8 cellular contexts compared by ENCODE assay signal in the genomic region with DNA sequence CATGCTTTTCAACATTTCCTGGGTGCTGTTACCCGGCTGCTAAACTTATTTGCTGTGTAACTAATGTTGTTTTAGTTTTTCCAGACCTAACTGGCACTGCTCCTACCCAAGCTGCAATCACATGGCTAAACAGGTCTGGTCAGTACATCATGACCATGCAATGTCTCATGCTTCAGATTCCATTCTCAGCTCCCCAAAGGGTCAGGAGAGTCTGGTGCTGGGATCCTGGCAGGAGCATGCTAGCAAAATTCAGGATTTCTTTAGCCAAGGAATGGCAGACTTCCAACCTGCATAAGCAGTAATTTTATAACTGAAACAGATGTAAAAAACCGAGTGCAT. TPM values are rescaled to one million over a fixed set of nuclear protein-coding genes. Genes with fewer than 3 reads are reported as not detected.
DNase-seq lines count a peak whose midpoint lies in the region; ATAC-seq, FAIRE-seq and TF ChIP-seq lines count a peak whose summit lies in the region.
"Had no signal": no experiment of that assay in that cellular context is flagged by ENCODE, and none has a peak within 500 bp of the region (broad histone marks: within the 10 kb centered on the region; RNA-seq: fewer than 3 reads in every experiment).

No MANE protein-coding gene starts in this region.

- H2BK120ac ChIP-seq in H1 (replicated peaks; ENCODE audit: low read depth, low read length), result no peak overlapping the region

- peak; percentile 63 for ATAC-seq in lung (ENCODE audit: insufficient read depth, low FRiP score)
- no peak for ATAC-seq in GM21360 (IDR thresholded peaks at IDR 0.05; ENCODE audit: unreplicated experiment)
- ATAC-seq in GM19035 (IDR thresholded peaks at IDR 0.05; ENCODE audit: unreplicated experiment), result no peak

- H4K20me1 ChIP-seq in H1 (replicated peaks in 1 of 2; ENCODE audit: control insufficient read depth in 1 of 2, insufficient read depth in 2 of 2, low read length in 2 of 2), result no peaks in the 10 kb centered on the region

- H3K4me1 ChIP-seq in H1 (replicated peaks in 1 of 4; ENCODE audit: control insufficient read depth in 3 of 4, insufficient read depth in 4 of 4, low read length in 3 of 4) (peaks cover 9 to 21% (median 13%) of the 10 kb centered on the region in 4 experiments), lung (ENCODE audit: control insufficient read depth in 2 of 2, insufficient read depth in 2 of 2, low read length in 2 of 2) (peaks cover 10 to 13% of the 10 kb centered on the region in 2 donors), small intestine (ENCODE audit: control insufficient read depth in 2 of 2, insufficient read depth in 1 of 2, low read depth in 1 of 2, low read length in 1 of 2) (no peaks in the 10 kb centered on the region)

- H4K91ac ChIP-seq in H1 (replicated peaks; ENCODE audit: insufficient read length, low read length), result peak overlapping the region; percentile 14

- no peak overlapping the region for H3K4ac ChIP-seq in H1 (replicated peaks; ENCODE audit: insufficient read length, low read depth, low read length)

- H2BK15ac ChIP-seq in H1 (ENCODE audit: low read length), result no peak overlapping the region

- no peaks in the 10 kb centered on the region for H3K36me3 ChIP-seq in H1 (ENCODE audit: control insufficient read depth in 2 of 4, insufficient read depth in 4 of 4, low read length in 3 of 4)
- no peaks in the 10 kb centered on the region for H3K36me3 ChIP-seq in lung (ENCODE audit: control insufficient read depth in 2 of 2, insufficient read depth in 2 of 2, low read length in 2 of 2)
- no peaks in the 10 kb centered on the region for H3K36me3 ChIP-seq in small intestine (ENCODE audit: control insufficient read depth in 2 of 2, insufficient read depth in 2 of 2, low read length in 2 of 2)

- H3K9ac ChIP-seq in H1 (replicated peaks in 1 of 4; ENCODE audit: extremely low read depth in 1 of 4, low read depth in 3 of 4, low read length in 3 of 4), result no peak overlapping the region

- H3K79me1 ChIP-seq in H1 (ENCODE audit: low read depth, low read length), result no peaks in the 10 kb centered on the region

- H3K4me2 ChIP-seq in H1 (ENCODE audit: insufficient read depth in 1 of 2, low read depth in 2 of 2, low read length in 2 of 2), result no peak overlapping the region

- H2AK5ac ChIP-seq in H1 (ENCODE audit: low read depth, low read length), result no peak overlapping the region

- H3K56ac ChIP-seq in H1 (replicated peaks; ENCODE audit: insufficient read length, low read depth, low read length), result no peak overlapping the region

- no peaks in the 10 kb centered on the region for H3K23me2 ChIP-seq in H1 (ENCODE audit: low read depth, low read length)

- H2BK20ac ChIP-seq in H1 (ENCODE audit: low read length), result no peak overlapping the region

- H4K8ac ChIP-seq in H1 (ENCODE audit: extremely low read depth, insufficient read depth, low read length), result no peak overlapping the region

- no peak overlapping the region for H3K14ac ChIP-seq in H1 (ENCODE audit: insufficient read length)

- H3K9me3 ChIP-seq in H1 (ENCODE audit: insufficient read depth in 2 of 2, low read depth in 1 of 2, low read length in 1 of 2) (peaks cover 0 to 3% of the 10 kb centered on the region in 2 experiments; a peak in 1 of 4 replicates), lung (ENCODE audit: control insufficient read depth in 2 of 2, insufficient read depth in 1 of 2, low read length in 1 of 2) (no peaks in the 10 kb centered on the region), small intestine (ENCODE audit: control insufficient read depth, low read depth) (no peaks in the 10 kb centered on the region)

- H3K27me3 ChIP-seq in H1 (replicated peaks in 1 of 4; ENCODE audit: control insufficient read depth in 3 of 4, extremely low read depth in 1 of 4, insufficient read depth in 3 of 4, low read length in 3 of 4) (no peaks in the 10 kb centered on the region; a peak in 2 of 7 replicates), lung (ENCODE audit: control insufficient read depth, insufficient read depth) (no peaks in the 10 kb centered on the region), small intestine (ENCODE audit: control insufficient read depth in 2 of 2, insufficient read depth in 2 of 2, low read length in 2 of 2) (no peaks in the 10 kb centered on the region)

- no peak overlapping the region for H4K5ac ChIP-seq in H1 (ENCODE audit: insufficient read length, low read depth, low read length)

- TF ChIP-seq RAD21 in H1 (IDR thresholded peaks at IDR 0.05 in 1 of 2, conservative IDR thresholded peaks at IDR 0.05 in 1 of 2; ENCODE audit: low read depth in 2 of 2, low read length in 2 of 2), result no peak

- no peak for TF ChIP-seq CTCF in H1 (IDR thresholded peaks at IDR 0.05; ENCODE audit: control extremely low read depth in 1 of 3, insufficient read depth in 1 of 3, low read depth in 1 of 3, low read length in 3 of 3)
- TF ChIP-seq CTCF in lung (IDR thresholded peaks at IDR 0.05; ENCODE audit: control extremely low read depth, extremely low read depth), result no peak

- FAIRE-seq in H1 (lab: Jason Lieb, UNC) (no peak), small intestine (lab: Jason Lieb, UNC) (no peak)

- DNase-seq in LHCN-M2 (ENCODE audit: low read depth), result peak; percentile 87
- DNase-seq in H1 (ENCODE audit: low read depth in 1 of 2, low spot score in 2 of 2), result no peak
- peak; percentile 65 for DNase-seq in lung (ENCODE audit: low spot score)
- DNase-seq in ureter (ENCODE audit: low spot score), result peak; percentile 77
- DNase-seq in small intestine, result no peak
- DNase-seq: activated naive CD8-positive, alpha-beta T cell treated with anti-CD3 and anti-CD28 coated beads, Interleukin-2, amount 10 ng/mL, durations not matched to agents 7 days and 5 days had no signal

- H2BK5ac ChIP-seq in H1 (ENCODE audit: low read depth, low read length), result no peak overlapping the region

- WGBS in H1 (ENCODE audit: extremely low coverage in 1 of 2, insufficient coverage in 1 of 2, insufficient read length in 1 of 2, insufficient replicate concordance in 2 of 2, low coverage in 1 of 2, low lambda C conversion rate in 2 of 2, missing lambda C conversion rate in 1 of 2), 2 experiments, result 77% methylated on average over 2 of the region's 2 CpGs; no CpG with 5 or more reads in 1 of the 2 experiments
- WGBS in lung, 2 donors, result 17 to 27% methylated on average over 2 of the region's 2 CpGs
- WGBS in small intestine, 3 donors, result 7 to 25% (median 23%) methylated on average over 2 of the region's 2 CpGs

- H3K18ac ChIP-seq in H1 (ENCODE audit: extremely low read depth, low read length), result no peak overlapping the region

- no peaks in the 10 kb centered on the region for H3K79me2 ChIP-seq in H1 (ENCODE audit: control insufficient read depth in 1 of 2, insufficient read depth in 2 of 2, low read length in 2 of 2)

- no peak for TF ChIP-seq EP300 in H1 (IDR thresholded peaks at IDR 0.05; ENCODE audit: borderline replicate concordance in 1 of 2, low read depth in 2 of 2, low read length in 2 of 2)

- no peak overlapping the region for H3K27ac ChIP-seq in H1 (ENCODE audit: low read depth, low read length)
- peak overlapping the region; percentile 37 to 78 for H3K27ac ChIP-seq in lung (ENCODE audit: low read depth in 1 of 2, low read length in 1 of 2)
- peak overlapping the region in 1 of 2 donors; percentile 3 for H3K27ac ChIP-seq in small intestine (ENCODE audit: low read depth in 1 of 2, low read length in 1 of 2)

- POLR2A ChIA-PET in H1 (lab: Charles Lee; ENCODE audit: partially characterized antibody), result interaction anchor here (1.4 kb wide), 1 partner anchor 13 kb away, joined by 6 read pairs; a partner anchor contains a TSS

- no peak for TF ChIP-seq POLR2A in H1 (IDR thresholded peaks at IDR 0.05; ENCODE audit: control extremely low read depth in 1 of 2, low read depth in 2 of 2, low read length in 2 of 2)

- H3K4me3 ChIP-seq in H1 (ENCODE audit: extremely low read depth in 1 of 4, insufficient read depth in 2 of 4, low read depth in 3 of 4, low read length in 4 of 4), result no peak overlapping the region
- no peak overlapping the region for H3K4me3 ChIP-seq in lung
- H3K4me3 ChIP-seq in small intestine (ENCODE audit: low read depth in 1 of 2, low read length in 2 of 2), result no peak overlapping the region

- no peak overlapping the region for H2BK12ac ChIP-seq in H1 (ENCODE audit: low read depth, low read length)

- CTCF ChIA-PET in H1 (lab: Charles Lee; ENCODE audit: partially characterized antibody), result interaction anchor here (0.8 to 1.4 kb wide), 7 partner anchors 86 to 265 kb away, joined by 3 to 6 read pairs (median 3); no protein-coding TSS in a partner anchor

- H3K23ac ChIP-seq in H1 (ENCODE audit: insufficient read length), result no peak overlapping the region

- no peak overlapping the region for H2AFZ ChIP-seq in H1 (ENCODE audit: low read length)

TF ChIP-seq in H1, 55 proteins besides CTCF, POLR2A, EP300 and RAD21:
- TF ChIP-seq CHD2 (IDR thresholded peaks at IDR 0.05; ENCODE audit: low read length), result no peak
- no peak for TF ChIP-seq MAFK (IDR thresholded peaks at IDR 0.05; ENCODE audit: low read depth, low read length)

RNA-seq across cellular contexts. Expression of a gene that starts 12.6 kb away (rescaled TPM):
- total RNA-seq in LHCN-M2 (2014; rRNA removed) (73.7 and 85.5 TPM in 2 replicates), lung (1 to 10 TPM; 3.6 to 8.6 TPM), ureter (3.1 TPM)
- 15.5 TPM for polyA plus RNA-seq in LHCN-M2 (2012)
- total RNA-seq in H1 (2021; fragmentation: NEBNext Ultra II Directional; extraction: Animal tissue kit (Norgen Biotek cat#: 25700)), result 122 and 124 TPM in 2 replicates
- polyA plus RNA-seq in H1 (2011; rRNA removed) (17.1 and 32.1 TPM in 2 replicates), lung (10 to 100 TPM in 1 of 2 donors, 1 to 10 TPM in 1; 2.1 to 11.7 TPM), small intestine (10 to 100 TPM in 1 of 3 donors, 1 to 10 TPM in 2; 1.6 to 17.2 (median 1.8) TPM)
- 61.9 TPM for polyA plus RNA-seq in H1 (2011; cell fraction: cytosol; rRNA removed)
- 15.2 TPM for polyA plus RNA-seq in H1 (2011; cell fraction: nucleus; rRNA removed)
- polyA plus RNA-seq in H1 (2012, experiment 1 of 2), result 62.2 to 125 TPM (median 71.0 TPM) in 4 replicates
- polyA plus RNA-seq in H1 (2012, experiment 2 of 2), result 7.8 TPM
- polyA plus RNA-seq in H1 (2013, experiment 1 of 2), result 86.0 TPM
- 83.5 TPM for polyA plus RNA-seq in H1 (2013, experiment 2 of 2)
- polyA minus RNA-seq in H1 (2011; rRNA and poly(A)+ RNA removed), result 20.0 and 33.6 TPM in 2 replicates
- 25.9 TPM for polyA minus RNA-seq in H1 (2011; cell fraction: cytosol; rRNA and poly(A)+ RNA removed)
- polyA minus RNA-seq in H1 (2011; cell fraction: nucleus; rRNA and poly(A)+ RNA removed), result 44.5 TPM

Comparison
In these comparisons a context has a peak if more than half of its experiments do, and no peak if none do; other contexts are left out.
1. DNase-seq: peak in LHCN-M2 (single experiment), lung (single experiment) and ureter (single experiment); none in H1 (0 of 2) and small intestine (single experiment).